Comparison of ENCODE assay signal across 8 cellular contexts in genomic region chr3:17179381-17180205, GRCh38.
DNase-seq lines count a peak whose midpoint lies in the region; ATAC-seq and TF ChIP-seq lines count a peak whose summit lies in the region.

No MANE protein-coding gene starts in this region.

- H3K4me1 ChIP-seq in OCI-LY7 (ENCODE audit: insufficient read depth, low read length, poor library complexity, severe bottlenecking): peaks cover 27% of the 10 kb centered on the region

- no peak overlapping the region for H2AFZ ChIP-seq in OCI-LY7 (ENCODE audit: low read length)

- ATAC-seq in GM19328 (IDR thresholded peaks at IDR 0.05; ENCODE audit: unreplicated experiment) (peak; percentile 64), HG03060 (IDR thresholded peaks at IDR 0.05; ENCODE audit: low read depth, unreplicated experiment) (peak; percentile 81), GM19035 (IDR thresholded peaks at IDR 0.05; ENCODE audit: unreplicated experiment) (no peak)

- CTCF ChIA-PET in OCI-LY7 (lab: Charles Lee; ENCODE audit: unreplicated experiment): interaction anchor here (0.9 to 1.2 kb wide), 2 partner anchors 14 to 16 kb away, joined by 3 to 5 read pairs; no protein-coding TSS in a partner anchor

- peak overlapping the region; percentile 12; the same call in 1 of the 2 replicates for H3K4me2 ChIP-seq in OCI-LY7 (ENCODE audit: low read length)

- no peak overlapping the region for H3K4me3 ChIP-seq in OCI-LY7 (ENCODE audit: low read depth, low read length, poor library complexity, severe bottlenecking)

- no peaks in the 10 kb centered on the region for H4K20me1 ChIP-seq in OCI-LY7 (ENCODE audit: insufficient read depth, low read length)

- intact Hi-C loops in OCI-LY7 (cut with micrococcal nuclease; ENCODE audit: unreplicated experiment): loop anchor here (10.0 kb wide), 1 partner anchor 235 kb away; no protein-coding TSS in a partner anchor

- no peaks in the 10 kb centered on the region for H3K9me3 ChIP-seq in OCI-LY7 (ENCODE audit: low read length)

- H3K36me3 ChIP-seq in OCI-LY7 (ENCODE audit: insufficient read depth, low read length): peaks cover 13% of the 10 kb centered on the region

- no TSS peak for BruUV-seq in OCI-LY7 (replicated peaks; lab: Mats Ljungman, UMichigan)

- H3K79me2 ChIP-seq in OCI-LY7 (ENCODE audit: insufficient read depth, low read depth, low read length): no peaks in the 10 kb centered on the region

- POLR2A ChIA-PET in OCI-LY7 (lab: Charles Lee): interaction anchor here (0.6 to 3.3 kb wide), 5 partner anchors 8 to 339 kb away, joined by 3 to 23 read pairs (median 8); no protein-coding TSS in a partner anchor

- no peak overlapping the region for H3K27ac ChIP-seq in OCI-LY7 (ENCODE audit: low read depth, low read length, poor library complexity, severe bottlenecking)

- DNase-seq in OCI-LY7 (ENCODE audit: low spot score) (peak; percentile 62), putamen (ENCODE audit: low spot score) (peak; percentile 76), NCI-H187 (lab: John Stamatoyannopoulos, UW) (no peak), HuH-7 (ENCODE audit: low spot score) (no peak), NK-92 (lab: John Stamatoyannopoulos, UW; ENCODE audit: unreplicated experiment) (no peak)

- H3K9me2 ChIP-seq in OCI-LY7 (ENCODE audit: insufficient read depth, low read length): no peaks in the 10 kb centered on the region

- TF ChIP-seq CTCF in OCI-LY7 (conservative IDR thresholded peaks at IDR 0.05; ENCODE audit: low read length): no peak

Comparison
In these comparisons a context has a peak if more than half of its experiments do, and no peak if none do; other contexts are left out.
1. DNase-seq: peak in OCI-LY7 (single experiment) and putamen (single experiment); none in NCI-H187 (0 of 2), HuH-7 (single experiment) and NK-92 (single experiment).